Comparison of ENCODE assay signal across 22 cellular contexts in genomic region chr13:21486322-21486721, GRCh38. TPM values are rescaled to one million over a fixed set of nuclear protein-coding genes. Genes with fewer than 3 reads are reported as not detected.
A peak's percentile ranks its signal among the peaks of the same experiment; 100 is the strongest.
DNase-seq lines count a peak whose midpoint lies in the region; ATAC-seq, FAIRE-seq and TF ChIP-seq lines count a peak whose summit lies in the region.
"Had no signal": no experiment of that assay in that cellular context is flagged by ENCODE, and none has a peak within 500 bp of the region (broad histone marks: within the 10 kb centered on the region; RNA-seq: fewer than 3 reads in every experiment).

No MANE protein-coding gene starts in this region.

- CTCF ChIA-PET in HEK293 (lab: Yijun Ruan, JAX) (no interaction called here), GM12878 (lab: Yijun Ruan, JAX) (interaction anchor here (1.0 kb wide), 1 partner anchor 189 kb away, joined by 3 read pairs; no protein-coding TSS in a partner anchor), MCF 10A (lab: Yijun Ruan, JAX) (interaction anchor here (0.6 to 0.9 kb wide), 2 partner anchors 9 to 95 kb away, joined by 3 to 4 read pairs; no protein-coding TSS in a partner anchor)

- no peaks in the 10 kb centered on the region for H3K27me3 ChIP-seq in GM12878 (replicated peaks in 1 of 2; ENCODE audit: control insufficient read depth in 2 of 2, insufficient read depth in 2 of 2, low read length in 1 of 2)
- H3K27me3 ChIP-seq in SJCRH30, result no peaks in the 10 kb centered on the region

- H3K4me1 ChIP-seq in HEK293 (ENCODE audit: control insufficient read depth, insufficient read depth, low read length) (no peaks in the 10 kb centered on the region), GM12878 (ENCODE audit: control insufficient read depth, insufficient read depth, low read length) (no peaks in the 10 kb centered on the region), SJCRH30 (no peaks in the 10 kb centered on the region)
- H3K4me1 ChIP-seq: A549 had no signal

- SMC1A ChIA-PET in GM12878 (lab: Charles Lee; ENCODE audit: uncharacterized antibody, unreplicated experiment), result interaction anchor here (1.1 kb wide), 1 partner anchor 11 kb away, joined by 3 read pairs; no protein-coding TSS in a partner anchor

- 75% methylated on average over 3 of the region's 4 CpGs for WGBS in GM12878 (ENCODE audit: insufficient coverage, insufficient replicate concordance, low lambda C conversion rate, missing lambda C conversion rate)

- no peaks in the 10 kb centered on the region for H3K79me2 ChIP-seq in GM12878 (ENCODE audit: control insufficient read depth, insufficient read depth, low read length)

- TF ChIP-seq RAD21 in GM12878 (IDR thresholded peaks at IDR 0.05; ENCODE audit: insufficient read depth, low read depth, low read length), result no peak

- peaks cover 7% of the 10 kb centered on the region for H3K9me3 Mint-ChIP-seq in MCF 10A (ENCODE audit: unreplicated experiment)

- H3K4me3 ChIP-seq in HEK293 (ENCODE audit: low read depth, low read length) (no peak overlapping the region), GM12878 (no peak overlapping the region), SJCRH30 (no peak overlapping the region)
- H3K4me3 ChIP-seq: A549 had no signal

- H3K4me1 Mint-ChIP-seq in MCF 10A (ENCODE audit: insufficient read depth, unreplicated experiment), result no peaks in the 10 kb centered on the region
- H3K4me1 Mint-ChIP-seq: CD4-positive, alpha-beta memory T cell had no signal

- in situ Hi-C loops in GM12878 (cut with MboI), result no loop called here

- TF ChIP-seq CTCF in HEK293 (tag by site-specific recombination; IDR thresholded peaks at IDR 0.05), result no peak
- TF ChIP-seq CTCF in GM12878 (IDR thresholded peaks at IDR 0.05 in 2 of 3, conservative IDR thresholded peaks at IDR 0.05 in 1 of 3; ENCODE audit: control insufficient read depth in 2 of 3, extremely low read depth in 1 of 3, insufficient read depth in 1 of 3, low read depth in 3 of 3, low read length in 3 of 3), result no peak
- no peak for TF ChIP-seq CTCF in MCF 10A (IDR thresholded peaks at IDR 0.05; ENCODE audit: unreplicated experiment)

- DNase-seq in EH (ENCODE audit: low read depth), result peak; percentile 7
- DNase-seq in M059J (ENCODE audit: low read depth), result peak; percentile 3
- no peak for DNase-seq in GM12878 (ENCODE audit: low read depth, low spot score)
- DNase-seq in NCI-H2227 treated with DMSO at 0.1 percent for 48 hours (lab: John Stamatoyannopoulos, UW), result no peak
- no peak for DNase-seq in MCF 10A (ENCODE audit: unreplicated experiment)
- no peak for DNase-seq in SJCRH30
- DNase-seq: 8988T; ACHN; AML-193; C1 segment of cervical spinal cord; Calu3; CD4-positive, alpha-beta memory T cell; COR-L47; DMS79; GF-D8; H7; HCEC 1CT had no signal

- ATAC-seq in GM12878 (no peak), HG03039 (IDR thresholded peaks at IDR 0.05; ENCODE audit: unreplicated experiment) (no peak)
- ATAC-seq: A549 had no signal

- H3K27me3 Mint-ChIP-seq in MCF 10A (ENCODE audit: insufficient read depth, unreplicated experiment), result no peaks in the 10 kb centered on the region
- H3K27me3 Mint-ChIP-seq: CD4-positive, alpha-beta memory T cell had no signal

- no peaks in the 10 kb centered on the region for H3K9me3 ChIP-seq in HEK293 (ENCODE audit: control insufficient read depth, insufficient read depth, low read depth, low read length)
- H3K9me3 ChIP-seq in GM12878 (replicated peaks; ENCODE audit: control insufficient read depth, insufficient read depth, low read length), result peaks cover 4% of the 10 kb centered on the region; the same call in 1 of the 3 replicates
- H3K9me3 ChIP-seq in SJCRH30 (replicated peaks), result peaks cover 13% of the 10 kb centered on the region
- H3K9me3 ChIP-seq: A549 had no signal

- BruUV-seq in GM12878 (replicated peaks; lab: Mats Ljungman, UMichigan) (no TSS peak), MCF 10A (replicated peaks; lab: Mats Ljungman, UMichigan) (no TSS peak)

- intact Hi-C loops in GM12878 (cut with micrococcal nuclease; ENCODE audit: unreplicated experiment), result no loop called here
- intact Hi-C loops in MCF 10A (cut with micrococcal nuclease), result no loop called here

- H3K27ac ChIP-seq in HEK293 (ENCODE audit: extremely low read depth, low read depth, low read length) (no peak overlapping the region), GM12878 (ENCODE audit: control insufficient read depth, insufficient read depth) (no peak overlapping the region), SJCRH30 (no peak overlapping the region)
- H3K27ac ChIP-seq: A549 had no signal

- no peaks in the 10 kb centered on the region for H4K20me1 ChIP-seq in GM12878 (ENCODE audit: control insufficient read depth, insufficient read depth)

- H2AFZ ChIP-seq in GM12878 (ENCODE audit: control insufficient read depth, low read depth, low read length), result no peak overlapping the region

- H3K36me3 Mint-ChIP-seq in MCF 10A (ENCODE audit: insufficient read depth, unreplicated experiment), result peaks cover 6% of the 10 kb centered on the region

- FAIRE-seq in GM12878 (lab: Jason Lieb, UNC), result no peak
- FAIRE-seq: A549, GM12892, H1 had no signal

- no peak overlapping the region for H3K4me2 ChIP-seq in GM12878 (ENCODE audit: control insufficient read depth, insufficient read depth)
- H3K4me2 ChIP-seq: A549 had no signal

- no peak for TF ChIP-seq POLR2A in GM12878 (IDR thresholded peaks at IDR 0.05; ENCODE audit: low read depth, low read length)

- no peak overlapping the region for H3K9ac ChIP-seq in GM12878 (ENCODE audit: control insufficient read depth, insufficient read depth, low read length)

- H3K36me3 ChIP-seq in HEK293 (ENCODE audit: control insufficient read depth in 2 of 2, insufficient read depth in 1 of 2, low read length in 2 of 2) (peaks cover 0 to 12% of the 10 kb centered on the region in 2 experiments; a peak in 1 of 3 replicates), GM12878 (ENCODE audit: control insufficient read depth in 2 of 2, insufficient read depth in 2 of 2, low read length in 1 of 2) (peaks cover 0 to 2% of the 10 kb centered on the region in 2 experiments; a peak in 2 of 4 replicates), SJCRH30 (peaks cover 19% of the 10 kb centered on the region)

- POLR2A ChIA-PET in HEK293 (lab: Yijun Ruan, JAX), result no interaction called here
- POLR2A ChIA-PET in GM12878 (lab: Charles Lee), result no interaction called here
- POLR2A ChIA-PET in MCF 10A (lab: Yijun Ruan, JAX), result no interaction called here

- H3K4me3 Mint-ChIP-seq in MCF 10A (ENCODE audit: unreplicated experiment), result no peak overlapping the region
- H3K4me3 Mint-ChIP-seq: CD4-positive, alpha-beta memory T cell had no signal

- RAD21 ChIA-PET in GM12878 (lab: Charles Lee; ENCODE audit: unreplicated experiment), result no interaction called here

- no peak for TF ChIP-seq EP300 in GM12878 (IDR thresholded peaks at IDR 0.05; ENCODE audit: borderline replicate concordance in 1 of 2, control insufficient read depth in 1 of 2, low read depth in 2 of 2, low read length in 2 of 2)

- no peak overlapping the region for H3K27ac Mint-ChIP-seq in MCF 10A (ENCODE audit: low read depth, unreplicated experiment)
- H3K27ac Mint-ChIP-seq: CD4-positive, alpha-beta memory T cell had no signal

TF ChIP-seq in HEK293, 187 proteins besides CTCF, POLR2A, EP300 and RAD21:
- TF ChIP-seq SETDB1 (IDR thresholded peaks at IDR 0.05; ENCODE audit: insufficient read length, low read length) (peak; percentile 85), ZNF112 (tag by site-specific recombination; IDR thresholded peaks at IDR 0.05) (no peak)

TF ChIP-seq in GM12878, 131 proteins besides CTCF, POLR2A, EP300 and RAD21:
- TF ChIP-seq SREBF1 (IDR thresholded peaks at IDR 0.05; ENCODE audit: low read length), result no peak
- peak; percentile 61; the same call in 1 of the 2 replicates for TF ChIP-seq CBX5 (IDR thresholded peaks at IDR 0.05; ENCODE audit: low read depth)

RNA-seq across cellular contexts. Expression of gene ZDHHC20, which starts 27.2 kb away (rescaled TPM):
- 102 and 105 TPM in 2 replicates for total RNA-seq in M059J (2014; rRNA removed; shearing (Covaris generic))
- total RNA-seq in GM12878 (2013; cell fraction: nucleolus; rRNA removed), result 33.0 and 38.5 TPM in 2 replicates
- total RNA-seq in GM12878 (2014; rRNA removed) (36.7 and 52.0 TPM in 2 replicates), GM12878 (2014; rRNA removed; fragmentation: Illumina TruSeq; extraction: Trizol) (48.4 and 50.7 TPM in 2 replicates), GM12878 (2021) (43.4 and 51.5 TPM in 2 replicates), MCF 10A (2022) (33.5 and 42.2 TPM in 2 replicates)
- 8.5 TPM for polyA plus RNA-seq in GM12878 (2011; ENCODE audit: low read depth)
- polyA plus RNA-seq in GM12878 (2011; rRNA removed) (41.7 and 73.4 TPM in 2 replicates), GM12878 (2014; fragmentation: Illumina TruSeq; extraction: Trizol) (46.2 and 57.8 TPM in 2 replicates), GM12878 (2014; fragmentation: Nextera tagmentation; extraction: Ambion mirVana) (10 to 100 TPM in 1 of 2 experiments, 1 to 10 TPM in 1; 8.6 to 12.3 TPM), GM12878 (2014; rRNA removed) (21.1 and 24.9 TPM in 2 replicates), GM12878 (2016; fragmentation: Nextera tagmentation; extraction: Ambion mirVana) (10 to 100 TPM; 41.7 to 47.2 TPM)
- 12.0 and 15.7 TPM in 2 replicates for polyA plus RNA-seq in GM12878 (2011; cell fraction: cytosol; rRNA removed)
- polyA plus RNA-seq in GM12878 (2011; cell fraction: nucleus; rRNA removed), result 12.9 and 13.4 TPM in 2 replicates
- polyA plus RNA-seq in GM12878 (2012), result 19.0 and 22.7 TPM in 2 replicates
- polyA minus RNA-seq in GM12878 (2011; rRNA and poly(A)+ RNA removed), result 38.6 and 44.3 TPM in 2 replicates
- 16.3 and 21.6 TPM in 2 replicates for polyA minus RNA-seq in GM12878 (2011; cell fraction: cytosol; rRNA and poly(A)+ RNA removed)
- 8.7 and 9.4 TPM in 2 replicates for polyA minus RNA-seq in GM12878 (2011; cell fraction: nucleus; rRNA and poly(A)+ RNA removed)
- 115 and 128 TPM in 2 replicates for total RNA-seq in SJCRH30 (2014; rRNA removed; shearing (Covaris generic))

Comparison
In these comparisons a context has a peak if more than half of its experiments do, and no peak if none do; other contexts are left out.
1. DNase-seq: peak in EH (single experiment) and M059J (single experiment); none in GM12878 (single experiment), NCI-H2227 treated with DMSO at 0.1 percent for 48 hours (single experiment), MCF 10A (single experiment) and SJCRH30 (0 of 2).